In genomic region chr16:25257504-25257955, GRCh38 we compare ENCODE assay signal across 8 cellular contexts. TPM values are rescaled to one million over a fixed set of nuclear protein-coding genes. Genes with fewer than 3 reads are reported as not detected.
DNase-seq lines count a peak whose midpoint lies in the region; ATAC-seq and TF ChIP-seq lines count a peak whose summit lies in the region.

Gene ZKSCAN2, minus strand, starts transcription at chr16:25257845. Its CDS starts 718 bp downstream, at chr16:25257127.

- no peaks in the 10 kb centered on the region for H3K27me3 ChIP-seq in BE2C
- no peaks in the 10 kb centered on the region for H3K27me3 ChIP-seq in ectodermal cell (ENCODE audit: control insufficient read depth, insufficient read depth, low read length, poor library complexity, severe bottlenecking)

- no peaks in the 10 kb centered on the region for H3K9me3 Mint-ChIP-seq in activated CD8-positive, alpha-beta T cell treated with anti-CD3 and anti-CD28 coated beads, Interleukin-2, amount 10 ng/mL, durations not matched to agents 7 days and 5 days (ENCODE audit: insufficient read depth)

- no peak for TF ChIP-seq CTCF in BE2C (IDR thresholded peaks at IDR 0.05; ENCODE audit: low read depth, low read length)

- 0 to 1% methylated on average over 63 to 65 of the region's 65 CpGs for WGBS in ectodermal cell, 2 experiments

- DNase-seq in BE2C: peak; percentile 92
- DNase-seq in NCI-H748 (lab: John Stamatoyannopoulos, UW; ENCODE audit: unreplicated experiment): peak; percentile 89
- peak; percentile 88 for DNase-seq in activated CD8-positive, alpha-beta T cell treated with anti-CD3 and anti-CD28 coated beads, Interleukin-2, amount 10 ng/mL, durations not matched to agents 7 days and 5 days
- DNase-seq in lung microvascular endothelial cell (ENCODE audit: low read depth in 2 of 2): peak; percentile 89 to 93
- DNase-seq in stimulated activated CD4-positive, alpha-beta T cell treated with anti-CD3 and anti-CD28 coated beads, TNF-alpha, amount 100 ng/mL, for 4 hours (ENCODE audit: low read depth in 3 of 3): peak; percentile 57 to 71 (median 58)

- H3K4me1 Mint-ChIP-seq in activated CD8-positive, alpha-beta T cell treated with anti-CD3 and anti-CD28 coated beads, Interleukin-2, amount 10 ng/mL, durations not matched to agents 7 days and 5 days (ENCODE audit: low read depth): peaks cover 66% of the 10 kb centered on the region

- H3K9me3 ChIP-seq in BE2C (no peaks in the 10 kb centered on the region), ectodermal cell (ENCODE audit: control insufficient read depth, low read length) (no peaks in the 10 kb centered on the region)

- peak within 1 kb of the TSS; percentile 97 for H3K4me3 Mint-ChIP-seq in activated CD8-positive, alpha-beta T cell treated with anti-CD3 and anti-CD28 coated beads, Interleukin-2, amount 10 ng/mL, durations not matched to agents 7 days and 5 days

- H3K27ac ChIP-seq in ectodermal cell (ENCODE audit: insufficient read depth, low read depth, low read length, poor library complexity, severe bottlenecking): peak within 1 kb of the TSS; percentile 97

- POLR2A ChIA-PET in activated CD8-positive, alpha-beta T cell treated with anti-CD3 and anti-CD28 coated beads, Interleukin-2, amount 10 ng/mL, durations not matched to agents 7 days and 5 days (lab: Charles Lee): interaction anchor here (0.5 to 1.3 kb wide), 2 partner anchors 32 to 496 kb away, joined by 3 to 4 read pairs; no protein-coding TSS in a partner anchor

- peak within 1 kb of the TSS; percentile 98 for H3K27ac Mint-ChIP-seq in activated CD8-positive, alpha-beta T cell treated with anti-CD3 and anti-CD28 coated beads, Interleukin-2, amount 10 ng/mL, durations not matched to agents 7 days and 5 days

- H3K4me3 ChIP-seq in BE2C (ENCODE audit: low read depth, low read length) (peak within 1 kb of the TSS; percentile 97), ectodermal cell (ENCODE audit: insufficient read depth, low read depth, low read length) (peak within 1 kb of the TSS; percentile 86)

- ATAC-seq in GM19025 (IDR thresholded peaks at IDR 0.05; ENCODE audit: low read depth, unreplicated experiment): peak; percentile 91
- peak; percentile 84 for ATAC-seq in HG03196 (IDR thresholded peaks at IDR 0.05; ENCODE audit: unreplicated experiment)
- ATAC-seq in activated CD8-positive, alpha-beta T cell treated with anti-CD3 and anti-CD28 coated beads, Interleukin-2, amount 10 ng/mL, durations not matched to agents 7 days and 5 days: peak; percentile 81

- peaks cover 8% of the 10 kb centered on the region for H3K36me3 ChIP-seq in BE2C
- H3K36me3 ChIP-seq in ectodermal cell (ENCODE audit: control insufficient read depth, insufficient read depth, low read length): peaks cover 10% of the 10 kb centered on the region

- H3K36me3 Mint-ChIP-seq in activated CD8-positive, alpha-beta T cell treated with anti-CD3 and anti-CD28 coated beads, Interleukin-2, amount 10 ng/mL, durations not matched to agents 7 days and 5 days (ENCODE audit: low read depth): peaks cover 46% of the 10 kb centered on the region

- H3K27me3 Mint-ChIP-seq in activated CD8-positive, alpha-beta T cell treated with anti-CD3 and anti-CD28 coated beads, Interleukin-2, amount 10 ng/mL, durations not matched to agents 7 days and 5 days (ENCODE audit: low read depth): no peaks in the 10 kb centered on the region

- H3K4me1 ChIP-seq in BE2C (peaks cover 3% of the 10 kb centered on the region), ectodermal cell (ENCODE audit: control insufficient read depth, insufficient read depth, low read length) (peaks cover 8% of the 10 kb centered on the region)

- CTCF ChIA-PET in activated CD8-positive, alpha-beta T cell treated with anti-CD3 and anti-CD28 coated beads, Interleukin-2, amount 10 ng/mL, durations not matched to agents 7 days and 5 days (lab: Charles Lee): interaction anchor here (1.0 kb wide), 1 partner anchor 19 kb away, joined by 4 read pairs; no protein-coding TSS in a partner anchor

RNA-seq across cellular contexts. Expression of gene ZKSCAN2, which starts in this region (rescaled TPM):
- polyA plus RNA-seq in BE2C (2012; ENCODE audit: insufficient read depth, insufficient read length, low read depth): 6.1 TPM
- total RNA-seq in activated CD8-positive, alpha-beta T cell treated with anti-CD3 and anti-CD28 coated beads, Interleukin-2, amount 10 ng/mL, durations not matched to agents 7 days and 5 days: 1 to 10 TPM; 3.7 to 4.6 TPM
- polyA plus RNA-seq in ectodermal cell (2013, experiment 1 of 4): 12.7 TPM
- polyA plus RNA-seq in ectodermal cell (2013, experiment 2 of 4): 16.8 TPM
- polyA plus RNA-seq in ectodermal cell (2013, experiment 3 of 4): 9.4 TPM
- 11.9 TPM for polyA plus RNA-seq in ectodermal cell (2013, experiment 4 of 4)
- 2.2 and 2.8 TPM in 2 replicates for total RNA-seq in lung microvascular endothelial cell

Comparison
In these comparisons a context has a peak if more than half of its experiments do, and no peak if none do; other contexts are left out.
1. Peak in every context shown above with its lines: DNase-seq, ATAC-seq, H3K4me3 ChIP-seq and H3K27ac ChIP-seq.